Comparison of ENCODE assay signal across 1 cellular context in genomic region chr10:67812007-67812406, GRCh38.
TF ChIP-seq lines count a peak whose summit lies in the region.

No MANE protein-coding gene starts in this region.

TF ChIP-seq in K562, 482 proteins besides CTCF, POLR2A, EP300 and RAD21 (continued from another document):
- TF ChIP-seq ZNF644 (tag; IDR thresholded peaks at IDR 0.05; ENCODE audit: low read depth) = no peak
